Comparison of ENCODE assay signal across 2 cellular contexts in genomic region chr3:80889643-80890042, GRCh38.
TF ChIP-seq lines count a peak whose summit lies in the region.

No MANE protein-coding gene starts in this region.

TF ChIP-seq in SK-N-SH, 30 proteins besides CTCF, POLR2A, EP300 and RAD21 (continued from another document):
- TF ChIP-seq REST (IDR thresholded peaks at IDR 0.05; ENCODE audit: low read depth, low read length), result no peak
- TF ChIP-seq SMC3 (IDR thresholded peaks at IDR 0.05; ENCODE audit: low read depth, low read length), result no peak
- no peak for TF ChIP-seq TEAD4 (IDR thresholded peaks at IDR 0.05; ENCODE audit: borderline replicate concordance, insufficient read depth)
- TF ChIP-seq MXI1 (IDR thresholded peaks at IDR 0.05; ENCODE audit: low read depth, low read length), result no peak
- no peak for TF ChIP-seq CHD2 (IDR thresholded peaks at IDR 0.05; ENCODE audit: low read length, partially characterized antibody)
- no peak for TF ChIP-seq MAX (IDR thresholded peaks at IDR 0.05; ENCODE audit: low read depth)
- no peak for TF ChIP-seq POLR2AphosphoS5 (IDR thresholded peaks at IDR 0.05; ENCODE audit: low read depth, low read length)
- no peak for TF ChIP-seq SIN3A (IDR thresholded peaks at IDR 0.05; ENCODE audit: borderline replicate concordance, low read depth, low read length)
- TF ChIP-seq JUND (IDR thresholded peaks at IDR 0.05), result no peak
- no peak for TF ChIP-seq FOXM1 (IDR thresholded peaks at IDR 0.05; ENCODE audit: low read depth)
- TF ChIP-seq PBX3 (IDR thresholded peaks at IDR 0.05), result no peak
- no peak for TF ChIP-seq FOSL2 (IDR thresholded peaks at IDR 0.05; ENCODE audit: borderline replicate concordance, low read depth)
- no peak for TF ChIP-seq ZBTB33 (IDR thresholded peaks at IDR 0.05; ENCODE audit: borderline replicate concordance, low read depth)

TF ChIP-seq in SK-N-SH treated with all-trans-retinoic acid at 6 μM for 48 hours, 23 proteins besides CTCF, POLR2A, EP300 and RAD21 (continued from another document):
- no peak for TF ChIP-seq PATZ1 (CRISPR knock-in tag; IDR thresholded peaks at IDR 0.05; ENCODE audit: borderline replicate concordance)
- TF ChIP-seq TSHZ2 (CRISPR knock-in tag; IDR thresholded peaks at IDR 0.05), result no peak
- no peak for TF ChIP-seq POU6F1 (CRISPR knock-in tag; IDR thresholded peaks at IDR 0.05; ENCODE audit: borderline replicate concordance, low read depth)
- TF ChIP-seq TCF4 (CRISPR knock-in tag; IDR thresholded peaks at IDR 0.05; ENCODE audit: borderline replicate concordance), result no peak
- TF ChIP-seq OSR1 (CRISPR knock-in tag; IDR thresholded peaks at IDR 0.05), result no peak
- no peak for TF ChIP-seq ESRRG (CRISPR knock-in tag; IDR thresholded peaks at IDR 0.05)
- TF ChIP-seq ZNF70 (CRISPR knock-in tag; IDR thresholded peaks at IDR 0.05), result no peak
- TF ChIP-seq SNAI2 (CRISPR knock-in tag; IDR thresholded peaks at IDR 0.05), result no peak
- TF ChIP-seq ZFP30 (CRISPR knock-in tag; IDR thresholded peaks at IDR 0.05), result no peak
- no peak for TF ChIP-seq CSRNP3 (CRISPR knock-in tag; IDR thresholded peaks at IDR 0.05)
- no peak for TF ChIP-seq ZNF8 (CRISPR knock-in tag; IDR thresholded peaks at IDR 0.05)
- TF ChIP-seq GLIS3 (CRISPR knock-in tag; IDR thresholded peaks at IDR 0.05), result no peak
- no peak for TF ChIP-seq PPARA (CRISPR knock-in tag; IDR thresholded peaks at IDR 0.05; ENCODE audit: borderline replicate concordance)
- no peak for TF ChIP-seq RARB (CRISPR knock-in tag; IDR thresholded peaks at IDR 0.05)
- no peak for TF ChIP-seq CREB5 (CRISPR knock-in tag; IDR thresholded peaks at IDR 0.05; ENCODE audit: low read depth)
- no peak for TF ChIP-seq ZC3H10 (CRISPR knock-in tag; IDR thresholded peaks at IDR 0.05)
- TF ChIP-seq ISL1 (CRISPR knock-in tag; IDR thresholded peaks at IDR 0.05), result no peak
- no peak for TF ChIP-seq ZNF565 (CRISPR knock-in tag; conservative IDR thresholded peaks at IDR 0.05; ENCODE audit: low read depth)
